11 cellular contexts compared by ENCODE assay signal in the genomic region with DNA sequence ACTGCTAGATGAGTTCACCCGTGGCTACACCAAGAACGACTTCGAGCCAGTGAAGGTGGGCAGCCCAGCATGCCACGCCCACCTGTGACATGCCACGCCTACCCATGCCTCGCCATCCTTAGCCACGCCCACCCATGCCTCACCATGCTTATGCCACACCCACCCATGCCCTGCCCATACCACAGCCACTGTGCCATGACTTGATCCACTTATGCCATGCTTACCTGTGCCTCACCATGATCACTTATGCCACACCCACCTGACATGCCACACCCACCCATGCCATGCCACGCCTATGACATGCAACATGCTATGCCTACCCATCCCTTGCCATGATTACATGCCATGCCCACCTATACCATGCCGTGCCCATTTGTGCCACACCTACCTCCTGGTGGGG. TPM values are rescaled to one million over a fixed set of nuclear protein-coding genes. Genes with fewer than 3 reads are reported as not detected.
A peak's percentile ranks its signal among the peaks of the same experiment; 100 is the strongest.
DNase-seq lines count a peak whose midpoint lies in the region; ATAC-seq and TF ChIP-seq lines count a peak whose summit lies in the region.
"Had no signal": no experiment of that assay in that cellular context is flagged by ENCODE, and none has a peak within 500 bp of the region (broad histone marks: within the 10 kb centered on the region; RNA-seq: fewer than 3 reads in every experiment).

No MANE protein-coding gene starts in this region.

- CTCF ChIA-PET in IMR-90 (lab: Yijun Ruan, JAX): no interaction called here

- peak overlapping the region; percentile 29 for H3K27ac Mint-ChIP-seq in activated T-cell treated with anti-CD3 and anti-CD28 coated beads, Interleukin-2, amount 50 U/mL, for 24 hours
- peak overlapping the region; percentile 31 for H3K27ac Mint-ChIP-seq in activated naive CD8-positive, alpha-beta T cell treated with anti-CD3 and anti-CD28 coated beads for 36 hours

- POLR2A ChIA-PET in IMR-90 (lab: Charles Lee; ENCODE audit: unreplicated experiment): no interaction called here

- no peak overlapping the region for H2BK5ac ChIP-seq in IMR-90 (ENCODE audit: low read depth, low read length, poor library complexity, severe bottlenecking)

- no peak overlapping the region for H2BK120ac ChIP-seq in IMR-90 (ENCODE audit: low read depth, low read length)

- TF ChIP-seq CTCF in IMR-90 (conservative IDR thresholded peaks at IDR 0.05; ENCODE audit: low read depth, low read length): no peak
- no peak for TF ChIP-seq CTCF in osteoblast (IDR thresholded peaks at IDR 0.05; ENCODE audit: extremely low read depth, low read depth, low read length)
- TF ChIP-seq CTCF in GM13977 (IDR thresholded peaks at IDR 0.05; ENCODE audit: extremely low read depth, insufficient read depth, missing control alignments): no peak

- H3K27me3 Mint-ChIP-seq in activated T-cell treated with anti-CD3 and anti-CD28 coated beads, Interleukin-2, amount 50 U/mL, for 24 hours: no peaks in the 10 kb centered on the region
- H3K27me3 Mint-ChIP-seq in activated naive CD8-positive, alpha-beta T cell treated with anti-CD3 and anti-CD28 coated beads for 36 hours: no peaks in the 10 kb centered on the region

- TF ChIP-seq POLR2A in IMR-90 (IDR thresholded peaks at IDR 0.05; ENCODE audit: low read depth, low read length): no peak

- ATAC-seq in IMR-90 (ENCODE audit: low read depth) (no peak), GM18858 (IDR thresholded peaks at IDR 0.05; ENCODE audit: unreplicated experiment) (no peak)

- H3K36me3 ChIP-seq in IMR-90 (ENCODE audit: control insufficient read depth, insufficient read depth, low read length): peaks cover 87% of the 10 kb centered on the region
- peaks cover 83% of the 10 kb centered on the region for H3K36me3 ChIP-seq in osteoblast (ENCODE audit: insufficient read depth, low read length)

- DNase-seq in activated T-cell treated with anti-CD3 and anti-CD28 coated beads, Interleukin-2, amount 50 U/mL, for 24 hours: peak; percentile 54
- no peak for DNase-seq in activated T-cell treated with anti-CD3 and anti-CD28 coated beads, Interleukin-2, amount 50 U/mL, for 1 hour
- DNase-seq in IMR-90 (no peak), osteoblast (ENCODE audit: insufficient read length, low spot score, missing footprints) (peak; percentile 93), GM13977 (ENCODE audit: low spot score) (no peak), mucosa of gallbladder (ENCODE audit: low spot score) (no peak)
- peak; percentile 20 for DNase-seq in activated naive CD8-positive, alpha-beta T cell treated with anti-CD3 and anti-CD28 coated beads for 36 hours
- DNase-seq: EL, NCI-H2171, sigmoid colon had no signal

- H3K9me3 ChIP-seq in IMR-90 (ENCODE audit: control insufficient read depth, insufficient read depth, low read length): no peaks in the 10 kb centered on the region
- H3K9me3 ChIP-seq in osteoblast (ENCODE audit: low read depth, low read length): no peaks in the 10 kb centered on the region
- H3K9me3 ChIP-seq: sigmoid colon had no signal

- H3K4me3 Mint-ChIP-seq in activated T-cell treated with anti-CD3 and anti-CD28 coated beads, Interleukin-2, amount 50 U/mL, for 24 hours: no peak overlapping the region
- H3K4me3 Mint-ChIP-seq in activated naive CD8-positive, alpha-beta T cell treated with anti-CD3 and anti-CD28 coated beads for 36 hours: no peak overlapping the region

- H3K36me3 Mint-ChIP-seq in activated T-cell treated with anti-CD3 and anti-CD28 coated beads, Interleukin-2, amount 50 U/mL, for 24 hours (ENCODE audit: low read depth): peaks cover 89% of the 10 kb centered on the region
- peaks cover 36% of the 10 kb centered on the region for H3K36me3 Mint-ChIP-seq in activated naive CD8-positive, alpha-beta T cell treated with anti-CD3 and anti-CD28 coated beads for 36 hours

- no peak overlapping the region for H4K8ac ChIP-seq in IMR-90 (ENCODE audit: low read depth in 2 of 2, low read length in 2 of 2)

- no peak overlapping the region for H4K91ac ChIP-seq in IMR-90 (ENCODE audit: insufficient read depth, low read depth, low read length)

- 92% methylated on average over 5 of the region's 9 CpGs; no CpG with 5 or more reads in 1 of the 2 experiments for WGBS in IMR-90 (ENCODE audit: extremely low coverage in 2 of 2, insufficient read length in 1 of 2), 2 experiments

- no peak overlapping the region; the same call in 1 of the 2 replicates for H3K4ac ChIP-seq in IMR-90 (ENCODE audit: low read depth, low read length)

- H4K5ac ChIP-seq in IMR-90 (ENCODE audit: low read depth, low read length): no peak overlapping the region

- no peak overlapping the region for H2BK15ac ChIP-seq in IMR-90 (ENCODE audit: low read depth, low read length)

- no peaks in the 10 kb centered on the region for H3K9me3 Mint-ChIP-seq in activated T-cell treated with anti-CD3 and anti-CD28 coated beads, Interleukin-2, amount 50 U/mL, for 24 hours
- H3K9me3 Mint-ChIP-seq in activated naive CD8-positive, alpha-beta T cell treated with anti-CD3 and anti-CD28 coated beads for 36 hours: no peaks in the 10 kb centered on the region

- H3K9me1 ChIP-seq in IMR-90 (ENCODE audit: insufficient read depth, low read length): peaks cover 3% of the 10 kb centered on the region; the same call in 1 of the 2 replicates

- in situ Hi-C loops in IMR-90 (cut with MboI; ENCODE audit: low sequenced_read_pairs): loop anchor here (10.0 kb wide), 1 partner anchor 83 kb away; a partner anchor contains a TSS
- in situ Hi-C loops in GM13977 (cut with MboI; ENCODE audit: low pct_unique_long_range_greater_than_20kb, low sequenced_read_pairs, unreplicated experiment): no loop called here

- dilution Hi-C loops in IMR-90 (cut with HindIII; ENCODE audit: low sequenced_read_pairs, unreplicated experiment): no loop called here

- H2AK9ac ChIP-seq in IMR-90 (replicated peaks; ENCODE audit: low read depth, low read length, poor library complexity): peak overlapping the region; percentile 65

- no peak overlapping the region for H3K18ac ChIP-seq in IMR-90 (ENCODE audit: low read depth, low read length)

- H3K79me1 ChIP-seq in IMR-90 (ENCODE audit: low read depth in 1 of 2, low read length in 2 of 2): peaks cover 6 to 20% of the 10 kb centered on the region in 2 experiments; a peak in 3 of 4 replicates

- H2AK5ac ChIP-seq in IMR-90 (ENCODE audit: low read depth, low read length): 0 out of 2 replicates have a peak overlapping the region, but pooled peaks have one; percentile 8

- no peak overlapping the region for H3K9ac ChIP-seq in IMR-90 (ENCODE audit: low read depth, low read length)

- H2AFZ ChIP-seq in IMR-90 (replicated peaks; ENCODE audit: low read length, poor library complexity) (peak overlapping the region; percentile 43), osteoblast (ENCODE audit: low read length) (no peak overlapping the region)

- no peaks in the 10 kb centered on the region for H3K79me2 ChIP-seq in osteoblast (ENCODE audit: insufficient read depth, low read length)

- no TSS peak for BruUV-seq in IMR-90 (replicated peaks; lab: Mats Ljungman, UMichigan)

- no peak overlapping the region for H3K23ac ChIP-seq in IMR-90 (ENCODE audit: low read depth, low read length)

- H3K14ac ChIP-seq in IMR-90 (replicated peaks; ENCODE audit: low read depth, low read length): no peak overlapping the region

- TF ChIP-seq RAD21 in IMR-90 (IDR thresholded peaks at IDR 0.05; ENCODE audit: low read length): no peak

- intact Hi-C loops in IMR-90 (cut with micrococcal nuclease): no loop called here

- no peak overlapping the region for H3K56ac ChIP-seq in IMR-90 (ENCODE audit: extremely low read depth, insufficient read depth, low read length)

- H4K20me1 ChIP-seq in IMR-90 (ENCODE audit: insufficient read depth, low read length): peaks cover 12% of the 10 kb centered on the region
- peaks cover 6% of the 10 kb centered on the region for H4K20me1 ChIP-seq in osteoblast (ENCODE audit: insufficient read depth, low read length)

- H3K4me2 ChIP-seq in IMR-90 (ENCODE audit: low read depth, low read length) (no peak overlapping the region), osteoblast (ENCODE audit: insufficient read depth, low read length) (no peak overlapping the region)

- H3K4me3 ChIP-seq in IMR-90 (ENCODE audit: insufficient read depth, low read depth, low read length) (no peak overlapping the region), osteoblast (ENCODE audit: insufficient read depth, low read length) (no peak overlapping the region)
- H3K4me3 ChIP-seq: sigmoid colon had no signal

- no peaks in the 10 kb centered on the region for H3K27me3 ChIP-seq in IMR-90 (ENCODE audit: control insufficient read depth, insufficient read depth, low read length)
- no peaks in the 10 kb centered on the region for H3K27me3 ChIP-seq in osteoblast (ENCODE audit: insufficient read depth, low read length)
- H3K27me3 ChIP-seq: sigmoid colon had no signal

- H3K27ac ChIP-seq in IMR-90 (ENCODE audit: insufficient read depth, low read length) (no peak overlapping the region), osteoblast (ENCODE audit: low read depth, low read length) (no peak overlapping the region)
- H3K27ac ChIP-seq: sigmoid colon had no signal

- no peak overlapping the region for H2BK20ac ChIP-seq in IMR-90 (ENCODE audit: low read depth, low read length)

- H3K4me1 Mint-ChIP-seq in activated T-cell treated with anti-CD3 and anti-CD28 coated beads, Interleukin-2, amount 50 U/mL, for 24 hours (ENCODE audit: low read depth): no peaks in the 10 kb centered on the region
- H3K4me1 Mint-ChIP-seq in activated naive CD8-positive, alpha-beta T cell treated with anti-CD3 and anti-CD28 coated beads for 36 hours: no peaks in the 10 kb centered on the region

- H3K4me1 ChIP-seq in IMR-90 (ENCODE audit: control insufficient read depth, insufficient read depth, low read length) (no peaks in the 10 kb centered on the region), osteoblast (ENCODE audit: insufficient read depth, low read length) (no peaks in the 10 kb centered on the region)
- H3K4me1 ChIP-seq: sigmoid colon had no signal

RNA-seq across cellular contexts. Expression of a gene that starts 12.9 kb away (rescaled TPM):
- total RNA-seq in IMR-90 (2012; rRNA removed) (17.2 and 18.1 TPM in 2 replicates), osteoblast (22.4 and 25.7 TPM in 2 replicates), mucosa of gallbladder (28.0 TPM)
- polyA plus RNA-seq in IMR-90 (2012; rRNA removed): 24.2 and 28.7 TPM in 2 replicates
- 34.3 and 38.4 TPM in 2 replicates for polyA plus RNA-seq in IMR-90 (2012; cell fraction: cytosol; rRNA removed)
- 59.3 and 74.9 TPM in 2 replicates for polyA plus RNA-seq in IMR-90 (2012; cell fraction: nucleus; rRNA removed; ENCODE audit: low replicate concordance)
- total RNA-seq in activated naive CD8-positive, alpha-beta T cell treated with anti-CD3 and anti-CD28 coated beads for 36 hours: 10 to 100 TPM; 26.5 to 27.1 TPM

RNA-seq across cellular contexts. Expression of a gene that starts 23.8 kb away (rescaled TPM):
- total RNA-seq in IMR-90 (2012; rRNA removed): 0.83 and 1.1 TPM in 2 replicates
- polyA plus RNA-seq in IMR-90 (2012; rRNA removed): 5.7 and 7.2 TPM in 2 replicates
- 6.4 and 8.3 TPM in 2 replicates for polyA plus RNA-seq in IMR-90 (2012; cell fraction: cytosol; rRNA removed)
- polyA plus RNA-seq in IMR-90 (2012; cell fraction: nucleus; rRNA removed; ENCODE audit: low replicate concordance): 10.6 and 10.7 TPM in 2 replicates
- total RNA-seq in activated naive CD8-positive, alpha-beta T cell treated with anti-CD3 and anti-CD28 coated beads for 36 hours: 10 to 100 TPM; 11.9 to 12.6 TPM
- 2.4 and 3.3 TPM in 2 replicates for total RNA-seq in osteoblast
- total RNA-seq in mucosa of gallbladder: 47.8 TPM

RNA-seq across cellular contexts. Expression of a gene that starts 43.5 kb away (rescaled TPM):
- total RNA-seq in IMR-90 (2012; rRNA removed): 8.4 and 10.0 TPM in 2 replicates
- polyA plus RNA-seq in IMR-90 (2012; rRNA removed): 20.5 and 28.5 TPM in 2 replicates
- 18.7 and 47.4 TPM in 2 replicates for polyA plus RNA-seq in IMR-90 (2012; cell fraction: cytosol; rRNA removed)
- polyA plus RNA-seq in IMR-90 (2012; cell fraction: nucleus; rRNA removed; ENCODE audit: low replicate concordance): 17.3 and 46.5 TPM in 2 replicates
- 1 to 10 TPM; 6.9 to 7.1 TPM for total RNA-seq in activated naive CD8-positive, alpha-beta T cell treated with anti-CD3 and anti-CD28 coated beads for 36 hours
- total RNA-seq in osteoblast: 29.5 and 32.2 TPM in 2 replicates
- total RNA-seq in mucosa of gallbladder: 46.3 TPM

Comparison
In these comparisons a context has a peak if more than half of its experiments do, and no peak if none do; other contexts are left out.
1. DNase-seq: peak in activated T-cell treated with anti-CD3 and anti-CD28 coated beads, Interleukin-2, amount 50 U/mL, for 24 hours (single experiment), activated naive CD8-positive, alpha-beta T cell treated with anti-CD3 and anti-CD28 coated beads for 36 hours (single experiment) and osteoblast (single experiment); none in activated T-cell treated with anti-CD3 and anti-CD28 coated beads, Interleukin-2, amount 50 U/mL, for 1 hour (single experiment), IMR-90 (single experiment), GM13977 (single experiment) and mucosa of gallbladder (single experiment).